In the genomic region with DNA sequence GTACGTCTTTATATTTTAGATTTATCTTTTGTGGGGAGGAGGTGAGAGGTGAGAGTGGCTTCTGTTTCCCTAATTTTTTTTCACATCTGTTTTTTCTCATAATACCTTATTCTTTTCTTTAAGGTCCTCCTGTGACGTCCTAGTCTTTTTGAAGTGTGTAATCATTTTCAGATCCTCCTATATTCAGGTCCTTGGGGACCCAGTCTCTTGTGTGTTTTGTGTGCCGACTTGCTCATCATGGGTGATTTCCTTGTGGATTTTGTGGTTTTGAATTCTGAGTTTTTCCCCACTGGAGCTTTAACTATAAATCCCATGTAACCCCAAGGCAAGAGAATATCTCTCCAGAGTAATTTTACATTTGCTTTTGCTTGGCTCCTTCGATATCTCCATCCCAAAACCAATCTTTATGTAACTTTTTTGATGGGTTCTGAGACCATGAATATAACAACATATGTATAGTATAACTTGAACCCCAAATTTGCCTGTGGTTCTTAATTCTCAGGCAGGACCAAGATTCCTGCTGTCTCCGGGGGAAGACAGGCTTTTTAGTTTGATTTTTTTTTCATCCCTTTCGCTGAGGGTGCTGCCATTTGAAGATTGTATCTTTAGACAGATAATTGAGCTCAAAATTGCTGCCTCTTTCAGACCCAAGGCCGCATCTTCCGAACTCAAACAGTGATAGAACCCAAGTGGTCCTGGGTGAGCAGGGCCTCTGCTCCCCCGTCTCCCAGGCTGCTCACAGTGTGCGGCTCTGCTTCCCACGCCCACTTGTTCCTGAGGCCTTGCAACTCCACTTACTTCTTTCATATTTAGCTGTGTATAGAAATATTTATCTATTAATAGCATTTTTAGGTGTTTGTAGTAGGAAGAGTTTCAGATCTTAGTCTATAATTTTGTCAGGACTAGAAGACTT, we compare ENCODE assay signal across 1 cellular context.
TF ChIP-seq lines count a peak whose summit lies in the region.

No MANE protein-coding gene starts in this region.

TF ChIP-seq in GM12878, 131 proteins besides CTCF, POLR2A, EP300 and RAD21 (continued from another document and continues in another):
- TF ChIP-seq, protein P1, sequence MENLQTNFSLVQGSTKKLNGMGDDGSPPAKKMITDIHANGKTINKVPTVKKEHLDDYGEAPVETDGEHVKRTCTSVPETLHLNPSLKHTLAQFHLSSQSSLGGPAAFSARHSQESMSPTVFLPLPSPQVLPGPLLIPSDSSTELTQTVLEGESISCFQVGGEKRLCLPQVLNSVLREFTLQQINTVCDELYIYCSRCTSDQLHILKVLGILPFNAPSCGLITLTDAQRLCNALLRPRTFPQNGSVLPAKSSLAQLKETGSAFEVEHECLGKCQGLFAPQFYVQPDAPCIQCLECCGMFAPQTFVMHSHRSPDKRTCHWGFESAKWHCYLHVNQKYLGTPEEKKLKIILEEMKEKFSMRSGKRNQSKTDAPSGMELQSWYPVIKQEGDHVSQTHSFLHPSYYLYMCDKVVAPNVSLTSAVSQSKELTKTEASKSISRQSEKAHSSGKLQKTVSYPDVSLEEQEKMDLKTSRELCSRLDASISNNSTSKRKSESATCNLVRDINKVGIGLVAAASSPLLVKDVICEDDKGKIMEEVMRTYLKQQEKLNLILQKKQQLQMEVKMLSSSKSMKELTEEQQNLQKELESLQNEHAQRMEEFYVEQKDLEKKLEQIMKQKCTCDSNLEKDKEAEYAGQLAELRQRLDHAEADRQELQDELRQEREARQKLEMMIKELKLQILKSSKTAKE (IDR thresholded peaks at IDR 0.05; ENCODE audit: low read depth, poor library complexity, severe bottlenecking), result peak; percentile 72
- TF ChIP-seq MTA3 (IDR thresholded peaks at IDR 0.05; ENCODE audit: borderline replicate concordance, low read length) (peak; percentile 57; the same call in 1 of the 2 replicates), YBX1 (IDR thresholded peaks at IDR 0.05) (peak; percentile 100), NFYA (IDR thresholded peaks at IDR 0.05; ENCODE audit: borderline replicate concordance, low read depth, low read length) (no peak), TBL1XR1 (IDR thresholded peaks at IDR 0.05; ENCODE audit: low read depth, low read length) (peak; percentile 64), NFXL1 (IDR thresholded peaks at IDR 0.05; ENCODE audit: borderline replicate concordance) (no peak), MEF2B (IDR thresholded peaks at IDR 0.05; ENCODE audit: partially characterized antibody, poor library complexity, severe bottlenecking) (peak; percentile 100), EGR1 (IDR thresholded peaks at IDR 0.05; ENCODE audit: borderline replicate concordance in 1 of 2, low read depth in 2 of 2, low read length in 2 of 2) (peak in 1 of 2 experiments; percentile 93; a peak in 2 of 3 replicates), ZNF217 (IDR thresholded peaks at IDR 0.05) (no peak), NBN (IDR thresholded peaks at IDR 0.05) (peak; percentile 91), CHD4 (IDR thresholded peaks at IDR 0.05) (no peak), ZNF274 (IDR thresholded peaks at IDR 0.05; ENCODE audit: insufficient read depth, insufficient read length) (no peak), NR2C2 (IDR thresholded peaks at IDR 0.05; ENCODE audit: borderline replicate concordance, control insufficient read depth, insufficient read length, low read depth) (no peak), SMC3 (IDR thresholded peaks at IDR 0.05; ENCODE audit: borderline replicate concordance, low read length) (peak; percentile 4; the same call in 1 of the 2 replicates), GABPA (IDR thresholded peaks at IDR 0.05; ENCODE audit: low read depth) (no peak), YY1 (IDR thresholded peaks at IDR 0.05; ENCODE audit: low read depth, low read length) (0 out of 2 replicates have a peak, but pooled peaks have one; percentile 17), WRNIP1 (IDR thresholded peaks at IDR 0.05; ENCODE audit: borderline replicate concordance, low read depth, low read length) (no peak), ESRRA (IDR thresholded peaks at IDR 0.05; ENCODE audit: low read length) (no peak), SRF (IDR thresholded peaks at IDR 0.05; ENCODE audit: low read depth in 2 of 2, low read length in 2 of 2) (no peak), RB1 (IDR thresholded peaks at IDR 0.05; ENCODE audit: borderline replicate concordance) (peak; percentile 99; the same call in 1 of the 2 replicates), ZNF622 (IDR thresholded peaks at IDR 0.05) (no peak), RAD51 (IDR thresholded peaks at IDR 0.05) (no peak; the same call in none of the 2 replicates), PAX8 (IDR thresholded peaks at IDR 0.05) (no peak), RUNX3 (IDR thresholded peaks at IDR 0.05; ENCODE audit: low read length) (peak; percentile 59), MTA2 (IDR thresholded peaks at IDR 0.05; ENCODE audit: low read depth) (peak; percentile 89), SPI1 (IDR thresholded peaks at IDR 0.05; ENCODE audit: borderline replicate concordance, insufficient read depth, low read depth, low read length) (peak; percentile 60; the same call in 1 of the 2 replicates)
- TF ChIP-seq, protein P2, sequence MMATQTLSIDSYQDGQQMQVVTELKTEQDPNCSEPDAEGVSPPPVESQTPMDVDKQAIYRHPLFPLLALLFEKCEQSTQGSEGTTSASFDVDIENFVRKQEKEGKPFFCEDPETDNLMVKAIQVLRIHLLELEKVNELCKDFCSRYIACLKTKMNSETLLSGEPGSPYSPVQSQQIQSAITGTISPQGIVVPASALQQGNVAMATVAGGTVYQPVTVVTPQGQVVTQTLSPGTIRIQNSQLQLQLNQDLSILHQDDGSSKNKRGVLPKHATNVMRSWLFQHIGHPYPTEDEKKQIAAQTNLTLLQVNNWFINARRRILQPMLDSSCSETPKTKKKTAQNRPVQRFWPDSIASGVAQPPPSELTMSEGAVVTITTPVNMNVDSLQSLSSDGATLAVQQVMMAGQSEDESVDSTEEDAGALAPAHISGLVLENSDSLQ (IDR thresholded peaks at IDR 0.05), result peak; percentile 36; the same call in 1 of the 2 replicates
- TF ChIP-seq, protein P3, sequence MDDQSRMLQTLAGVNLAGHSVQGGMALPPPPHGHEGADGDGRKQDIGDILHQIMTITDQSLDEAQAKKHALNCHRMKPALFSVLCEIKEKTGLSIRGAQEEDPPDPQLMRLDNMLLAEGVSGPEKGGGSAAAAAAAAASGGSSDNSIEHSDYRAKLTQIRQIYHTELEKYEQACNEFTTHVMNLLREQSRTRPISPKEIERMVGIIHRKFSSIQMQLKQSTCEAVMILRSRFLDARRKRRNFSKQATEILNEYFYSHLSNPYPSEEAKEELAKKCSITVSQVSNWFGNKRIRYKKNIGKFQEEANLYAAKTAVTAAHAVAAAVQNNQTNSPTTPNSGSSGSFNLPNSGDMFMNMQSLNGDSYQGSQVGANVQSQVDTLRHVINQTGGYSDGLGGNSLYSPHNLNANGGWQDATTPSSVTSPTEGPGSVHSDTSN (IDR thresholded peaks at IDR 0.05; ENCODE audit: insufficient replicate concordance, low read depth, low read length), result no peak
- TF ChIP-seq, protein P4, sequence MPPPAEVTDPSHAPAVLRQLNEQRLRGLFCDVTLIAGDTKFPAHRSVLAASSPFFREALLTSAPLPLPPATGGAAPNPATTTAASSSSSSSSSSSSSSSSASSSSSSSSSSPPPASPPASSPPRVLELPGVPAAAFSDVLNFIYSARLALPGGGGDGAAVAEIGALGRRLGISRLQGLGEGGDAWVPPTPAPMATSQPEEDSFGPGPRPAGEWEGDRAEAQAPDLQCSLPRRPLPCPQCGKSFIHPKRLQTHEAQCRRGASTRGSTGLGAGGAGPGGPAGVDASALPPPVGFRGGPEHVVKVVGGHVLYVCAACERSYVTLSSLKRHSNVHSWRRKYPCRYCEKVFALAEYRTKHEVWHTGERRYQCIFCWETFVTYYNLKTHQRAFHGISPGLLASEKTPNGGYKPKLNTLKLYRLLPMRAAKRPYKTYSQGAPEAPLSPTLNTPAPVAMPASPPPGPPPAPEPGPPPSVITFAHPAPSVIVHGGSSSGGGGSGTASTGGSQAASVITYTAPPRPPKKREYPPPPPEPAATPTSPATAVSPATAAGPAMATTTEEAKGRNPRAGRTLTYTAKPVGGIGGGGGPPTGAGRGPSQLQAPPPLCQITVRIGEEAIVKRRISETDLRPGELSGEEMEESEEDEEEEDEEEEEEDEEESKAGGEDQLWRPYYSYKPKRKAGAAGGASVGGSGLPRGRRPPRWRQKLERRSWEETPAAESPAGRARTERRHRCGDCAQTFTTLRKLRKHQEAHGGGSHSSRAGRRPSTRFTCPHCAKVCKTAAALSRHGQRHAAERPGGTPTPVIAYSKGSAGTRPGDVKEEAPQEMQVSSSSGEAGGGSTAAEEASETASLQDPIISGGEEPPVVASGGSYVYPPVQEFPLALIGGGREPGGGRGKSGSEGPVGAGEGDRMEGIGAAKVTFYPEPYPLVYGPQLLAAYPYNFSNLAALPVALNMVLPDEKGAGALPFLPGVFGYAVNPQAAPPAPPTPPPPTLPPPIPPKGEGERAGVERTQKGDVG (CRISPR knock-in tag; IDR thresholded peaks at IDR 0.05), result no peak
- TF ChIP-seq, protein P5, sequence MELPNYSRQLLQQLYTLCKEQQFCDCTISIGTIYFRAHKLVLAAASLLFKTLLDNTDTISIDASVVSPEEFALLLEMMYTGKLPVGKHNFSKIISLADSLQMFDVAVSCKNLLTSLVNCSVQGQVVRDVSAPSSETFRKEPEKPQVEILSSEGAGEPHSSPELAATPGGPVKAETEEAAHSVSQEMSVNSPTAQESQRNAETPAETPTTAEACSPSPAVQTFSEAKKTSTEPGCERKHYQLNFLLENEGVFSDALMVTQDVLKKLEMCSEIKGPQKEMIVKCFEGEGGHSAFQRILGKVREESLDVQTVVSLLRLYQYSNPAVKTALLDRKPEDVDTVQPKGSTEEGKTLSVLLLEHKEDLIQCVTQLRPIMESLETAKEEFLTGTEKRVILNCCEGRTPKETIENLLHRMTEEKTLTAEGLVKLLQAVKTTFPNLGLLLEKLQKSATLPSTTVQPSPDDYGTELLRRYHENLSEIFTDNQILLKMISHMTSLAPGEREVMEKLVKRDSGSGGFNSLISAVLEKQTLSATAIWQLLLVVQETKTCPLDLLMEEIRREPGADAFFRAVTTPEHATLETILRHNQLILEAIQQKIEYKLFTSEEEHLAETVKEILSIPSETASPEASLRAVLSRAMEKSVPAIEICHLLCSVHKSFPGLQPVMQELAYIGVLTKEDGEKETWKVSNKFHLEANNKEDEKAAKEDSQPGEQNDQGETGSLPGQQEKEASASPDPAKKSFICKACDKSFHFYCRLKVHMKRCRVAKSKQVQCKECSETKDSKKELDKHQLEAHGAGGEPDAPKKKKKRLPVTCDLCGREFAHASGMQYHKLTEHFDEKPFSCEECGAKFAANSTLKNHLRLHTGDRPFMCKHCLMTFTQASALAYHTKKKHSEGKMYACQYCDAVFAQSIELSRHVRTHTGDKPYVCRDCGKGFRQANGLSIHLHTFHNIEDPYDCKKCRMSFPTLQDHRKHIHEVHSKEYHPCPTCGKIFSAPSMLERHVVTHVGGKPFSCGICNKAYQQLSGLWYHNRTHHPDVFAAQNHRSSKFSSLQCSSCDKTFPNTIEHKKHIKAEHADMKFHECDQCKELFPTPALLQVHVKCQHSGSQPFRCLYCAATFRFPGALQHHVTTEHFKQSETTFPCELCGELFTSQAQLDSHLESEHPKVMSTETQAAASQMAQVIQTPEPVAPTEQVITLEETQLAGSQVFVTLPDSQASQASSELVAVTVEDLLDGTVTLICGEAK (IDR thresholded peaks at IDR 0.05; ENCODE audit: borderline replicate concordance), result no peak; the same call in 1 of the 2 replicates
- TF ChIP-seq, protein P6, sequence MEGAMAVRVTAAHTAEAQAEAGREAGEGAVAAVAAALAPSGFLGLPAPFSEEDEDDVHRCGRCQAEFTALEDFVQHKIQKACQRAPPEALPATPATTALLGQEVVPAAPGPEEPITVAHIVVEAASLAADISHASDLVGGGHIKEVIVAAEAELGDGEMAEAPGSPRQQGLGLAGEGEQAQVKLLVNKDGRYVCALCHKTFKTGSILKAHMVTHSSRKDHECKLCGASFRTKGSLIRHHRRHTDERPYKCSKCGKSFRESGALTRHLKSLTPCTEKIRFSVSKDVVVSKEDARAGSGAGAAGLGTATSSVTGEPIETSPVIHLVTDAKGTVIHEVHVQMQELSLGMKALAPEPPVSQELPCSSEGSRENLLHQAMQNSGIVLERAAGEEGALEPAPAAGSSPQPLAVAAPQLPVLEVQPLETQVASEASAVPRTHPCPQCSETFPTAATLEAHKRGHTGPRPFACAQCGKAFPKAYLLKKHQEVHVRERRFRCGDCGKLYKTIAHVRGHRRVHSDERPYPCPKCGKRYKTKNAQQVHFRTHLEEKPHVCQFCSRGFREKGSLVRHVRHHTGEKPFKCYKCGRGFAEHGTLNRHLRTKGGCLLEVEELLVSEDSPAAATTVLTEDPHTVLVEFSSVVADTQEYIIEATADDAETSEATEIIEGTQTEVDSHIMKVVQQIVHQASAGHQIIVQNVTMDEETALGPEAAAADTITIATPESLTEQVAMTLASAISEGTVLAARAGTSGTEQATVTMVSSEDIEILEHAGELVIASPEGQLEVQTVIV (IDR thresholded peaks at IDR 0.05; ENCODE audit: borderline replicate concordance, partially characterized antibody), result no peak
- TF ChIP-seq, protein P7, sequence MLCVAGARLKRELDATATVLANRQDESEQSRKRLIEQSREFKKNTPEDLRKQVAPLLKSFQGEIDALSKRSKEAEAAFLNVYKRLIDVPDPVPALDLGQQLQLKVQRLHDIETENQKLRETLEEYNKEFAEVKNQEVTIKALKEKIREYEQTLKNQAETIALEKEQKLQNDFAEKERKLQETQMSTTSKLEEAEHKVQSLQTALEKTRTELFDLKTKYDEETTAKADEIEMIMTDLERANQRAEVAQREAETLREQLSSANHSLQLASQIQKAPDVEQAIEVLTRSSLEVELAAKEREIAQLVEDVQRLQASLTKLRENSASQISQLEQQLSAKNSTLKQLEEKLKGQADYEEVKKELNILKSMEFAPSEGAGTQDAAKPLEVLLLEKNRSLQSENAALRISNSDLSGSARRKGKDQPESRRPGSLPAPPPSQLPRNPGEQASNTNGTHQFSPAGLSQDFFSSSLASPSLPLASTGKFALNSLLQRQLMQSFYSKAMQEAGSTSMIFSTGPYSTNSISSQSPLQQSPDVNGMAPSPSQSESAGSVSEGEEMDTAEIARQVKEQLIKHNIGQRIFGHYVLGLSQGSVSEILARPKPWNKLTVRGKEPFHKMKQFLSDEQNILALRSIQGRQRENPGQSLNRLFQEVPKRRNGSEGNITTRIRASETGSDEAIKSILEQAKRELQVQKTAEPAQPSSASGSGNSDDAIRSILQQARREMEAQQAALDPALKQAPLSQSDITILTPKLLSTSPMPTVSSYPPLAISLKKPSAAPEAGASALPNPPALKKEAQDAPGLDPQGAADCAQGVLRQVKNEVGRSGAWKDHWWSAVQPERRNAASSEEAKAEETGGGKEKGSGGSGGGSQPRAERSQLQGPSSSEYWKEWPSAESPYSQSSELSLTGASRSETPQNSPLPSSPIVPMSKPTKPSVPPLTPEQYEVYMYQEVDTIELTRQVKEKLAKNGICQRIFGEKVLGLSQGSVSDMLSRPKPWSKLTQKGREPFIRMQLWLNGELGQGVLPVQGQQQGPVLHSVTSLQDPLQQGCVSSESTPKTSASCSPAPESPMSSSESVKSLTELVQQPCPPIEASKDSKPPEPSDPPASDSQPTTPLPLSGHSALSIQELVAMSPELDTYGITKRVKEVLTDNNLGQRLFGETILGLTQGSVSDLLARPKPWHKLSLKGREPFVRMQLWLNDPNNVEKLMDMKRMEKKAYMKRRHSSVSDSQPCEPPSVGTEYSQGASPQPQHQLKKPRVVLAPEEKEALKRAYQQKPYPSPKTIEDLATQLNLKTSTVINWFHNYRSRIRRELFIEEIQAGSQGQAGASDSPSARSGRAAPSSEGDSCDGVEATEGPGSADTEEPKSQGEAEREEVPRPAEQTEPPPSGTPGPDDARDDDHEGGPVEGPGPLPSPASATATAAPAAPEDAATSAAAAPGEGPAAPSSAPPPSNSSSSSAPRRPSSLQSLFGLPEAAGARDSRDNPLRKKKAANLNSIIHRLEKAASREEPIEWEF (IDR thresholded peaks at IDR 0.05; ENCODE audit: insufficient replicate concordance, low read depth, low read length), result peak; percentile 99
